Comparison of ENCODE assay signal across 1 cellular context in genomic region chr11:63871962-63872832, GRCh38.
A peak's percentile ranks its signal among the peaks of the same experiment; 100 is the strongest.
TF ChIP-seq lines count a peak whose summit lies in the region.

No MANE protein-coding gene starts in this region.

TF ChIP-seq in HEK293, 187 proteins besides CTCF, POLR2A, EP300 and RAD21 (continued from another document and continues in another):
- no peak for TF ChIP-seq PRDM4 (tag by site-specific recombination; IDR thresholded peaks at IDR 0.05)
- TF ChIP-seq ZNF26 (tag by site-specific recombination; IDR thresholded peaks at IDR 0.05) = no peak
- TF ChIP-seq ZNF416 (tag by site-specific recombination; IDR thresholded peaks at IDR 0.05) = no peak
- no peak for TF ChIP-seq ZNF202 (tag by site-specific recombination; IDR thresholded peaks at IDR 0.05; ENCODE audit: borderline replicate concordance)
- no peak for TF ChIP-seq ZNF530 (tag by site-specific recombination; IDR thresholded peaks at IDR 0.05; ENCODE audit: low read depth)
- TF ChIP-seq HOXC10 (CRISPR knock-in tag; IDR thresholded peaks at IDR 0.05) = no peak
- no peak for TF ChIP-seq ZNF391 (tag by site-specific recombination; IDR thresholded peaks at IDR 0.05; ENCODE audit: borderline replicate concordance, low read depth)
- no peak for TF ChIP-seq ZNF350 (tag by site-specific recombination; IDR thresholded peaks at IDR 0.05)
- no peak for TF ChIP-seq ZNF521 (tag by site-specific recombination; IDR thresholded peaks at IDR 0.05)
- TF ChIP-seq HOXD13 (CRISPR knock-in tag; IDR thresholded peaks at IDR 0.05; ENCODE audit: borderline replicate concordance) = no peak
- peak; percentile 19; the same call in 1 of the 2 replicates for TF ChIP-seq ZNF394 (tag by site-specific recombination; IDR thresholded peaks at IDR 0.05; ENCODE audit: borderline replicate concordance)
- no peak for TF ChIP-seq ZNF701 (tag by site-specific recombination; IDR thresholded peaks at IDR 0.05)
- no peak for TF ChIP-seq ZNF624 (tag by site-specific recombination; IDR thresholded peaks at IDR 0.05)
- peak; percentile 92 for TF ChIP-seq ZNF600 (tag by site-specific recombination; IDR thresholded peaks at IDR 0.05)
- no peak for TF ChIP-seq ZFP41 (tag by site-specific recombination; IDR thresholded peaks at IDR 0.05; ENCODE audit: borderline replicate concordance)
- TF ChIP-seq ZNF558 (tag by site-specific recombination; IDR thresholded peaks at IDR 0.05) = no peak
- no peak for TF ChIP-seq ZNF747 (tag by site-specific recombination; IDR thresholded peaks at IDR 0.05)
- 0 out of 2 replicates have a peak, but pooled peaks have one; percentile 24 for TF ChIP-seq ZNF423 (tag by site-specific recombination; IDR thresholded peaks at IDR 0.05)
- TF ChIP-seq MYNN (tag by site-specific recombination; IDR thresholded peaks at IDR 0.05; ENCODE audit: borderline replicate concordance) = no peak
- TF ChIP-seq ZBTB10 (tag by site-specific recombination; IDR thresholded peaks at IDR 0.05) = no peak
- TF ChIP-seq ZBTB17 (tag by site-specific recombination; IDR thresholded peaks at IDR 0.05) = peak; percentile 66
- TF ChIP-seq ZNF837 (tag by site-specific recombination; IDR thresholded peaks at IDR 0.05) = no peak
- TF ChIP-seq ZNF23 (tag by site-specific recombination; IDR thresholded peaks at IDR 0.05; ENCODE audit: borderline replicate concordance) = no peak
- no peak for TF ChIP-seq ZNF398 (tag by site-specific recombination; IDR thresholded peaks at IDR 0.05)
- no peak for TF ChIP-seq ZBTB7A (tag by site-specific recombination; IDR thresholded peaks at IDR 0.05; ENCODE audit: low read depth)
- TF ChIP-seq HOXA7 (CRISPR knock-in tag; IDR thresholded peaks at IDR 0.05; ENCODE audit: borderline replicate concordance) = no peak
- TF ChIP-seq ZNF324 (tag by site-specific recombination; IDR thresholded peaks at IDR 0.05) = no peak
- TF ChIP-seq ZFP3 (tag by site-specific recombination; IDR thresholded peaks at IDR 0.05; ENCODE audit: low read depth) = no peak
- no peak for TF ChIP-seq ZNF404 (tag by site-specific recombination; IDR thresholded peaks at IDR 0.05)
- TF ChIP-seq ZNF19 (tag by site-specific recombination; IDR thresholded peaks at IDR 0.05; ENCODE audit: low read depth) = no peak
- TF ChIP-seq TCF7L2 (IDR thresholded peaks at IDR 0.05; ENCODE audit: borderline replicate concordance, low read depth, low read length) = no peak
- no peak for TF ChIP-seq ZNF843 (tag by site-specific recombination; IDR thresholded peaks at IDR 0.05)
- no peak for TF ChIP-seq ZNF549 (tag by site-specific recombination; IDR thresholded peaks at IDR 0.05)
- no peak for TF ChIP-seq ZNF221 (tag by site-specific recombination; IDR thresholded peaks at IDR 0.05; ENCODE audit: borderline replicate concordance)
- TF ChIP-seq ZIC2 (tag by site-specific recombination; IDR thresholded peaks at IDR 0.05) = peak; percentile 78
- TF ChIP-seq ZNF580 (tag by site-specific recombination; IDR thresholded peaks at IDR 0.05) = no peak
- TF ChIP-seq ZNF488 (tag by site-specific recombination; IDR thresholded peaks at IDR 0.05) = no peak
- TF ChIP-seq ZNF239 (tag by site-specific recombination; IDR thresholded peaks at IDR 0.05) = no peak
- TF ChIP-seq ZNF280D (tag by site-specific recombination; IDR thresholded peaks at IDR 0.05) = no peak
- no peak for TF ChIP-seq ZNF449 (tag by site-specific recombination; IDR thresholded peaks at IDR 0.05)
- no peak for TF ChIP-seq SCRT2 (tag by site-specific recombination; IDR thresholded peaks at IDR 0.05)
- TF ChIP-seq ZBTB49 (tag by site-specific recombination; IDR thresholded peaks at IDR 0.05; ENCODE audit: low read depth) = no peak
- no peak for TF ChIP-seq ZNF2 (tag by site-specific recombination; IDR thresholded peaks at IDR 0.05)
- no peak for TF ChIP-seq PRDM6 (tag by site-specific recombination; IDR thresholded peaks at IDR 0.05)
- TF ChIP-seq PRDM1 (tag by site-specific recombination; IDR thresholded peaks at IDR 0.05) = peak; percentile 62
- TF ChIP-seq EGR2 (tag by site-specific recombination; IDR thresholded peaks at IDR 0.05; ENCODE audit: low read depth) = no peak
- TF ChIP-seq SETDB1 (IDR thresholded peaks at IDR 0.05; ENCODE audit: insufficient read length, low read length) = no peak
